Comparison of ENCODE assay signal across 20 cellular contexts in genomic region chr16:1443980-1444729, GRCh38. TPM values are rescaled to one million over a fixed set of nuclear protein-coding genes. Genes with fewer than 3 reads are reported as not detected.
A peak's percentile ranks its signal among the peaks of the same experiment; 100 is the strongest.
DNase-seq lines count a peak whose midpoint lies in the region; ATAC-seq, FAIRE-seq and TF ChIP-seq lines count a peak whose summit lies in the region.
"Had no signal": no experiment of that assay in that cellular context is flagged by ENCODE, and none has a peak within 500 bp of the region (broad histone marks: within the 10 kb centered on the region; RNA-seq: fewer than 3 reads in every experiment).

Gene CCDC154, minus strand, starts transcription at chr16:1444556. Its CDS starts 234 bp downstream, at chr16:1444322.

- ATAC-seq in GM23338 (peak; percentile 10), HepG2 (peak; percentile 6; the same call in 2 of the 3 replicates)

- H3K79me2 ChIP-seq in GM23338 (replicated peaks; ENCODE audit: insufficient read depth) (no peaks in the 10 kb centered on the region), HepG2 (ENCODE audit: insufficient read depth, low read length) (no peaks in the 10 kb centered on the region)

- DNase-seq in GM23338 (ENCODE audit: low spot score) (no peak), SK-MEL-5 (ENCODE audit: low read depth, low spot score) (peak; percentile 8), HepG2 (ENCODE audit: low spot score) (no peak), testis (no peak), NCI-H748 (lab: John Stamatoyannopoulos, UW; ENCODE audit: unreplicated experiment) (no peak), GM10248 (ENCODE audit: extremely low spot score) (no peak), MCF 10A (ENCODE audit: unreplicated experiment) (no peak)
- DNase-seq: ACHN; AML-193; Calu3; CD4-positive, alpha-beta T cell; KBM-7; NCI-H1436; NCI-H2029 treated with DMSO at 0.1 percent for 48 hours; NCI-H510A; NCI-H82; Right ventricle myocardium superior had no signal

- H3F3A ChIP-seq in GM23338 (replicated peaks; ENCODE audit: low read depth): no peaks in the 10 kb centered on the region

- no peak for TF ChIP-seq RAD21 in HepG2 (CRISPR knock-in tag; IDR thresholded peaks at IDR 0.05)

- H3K27ac ChIP-seq in GM23338 (ENCODE audit: low read depth): no peak within 1 kb of the TSS
- H3K27ac ChIP-seq in HepG2 (ENCODE audit: extremely low read length, insufficient read depth, low read length): no peak within 1 kb of the TSS
- no peak within 1 kb of the TSS for H3K27ac ChIP-seq in testis

- no peak within 1 kb of the TSS for H3K4me3 Mint-ChIP-seq in GM23338
- no peak within 1 kb of the TSS for H3K4me3 Mint-ChIP-seq in MCF 10A (ENCODE audit: unreplicated experiment)
- H3K4me3 Mint-ChIP-seq: CD4-positive, alpha-beta T cell had no signal

- POLR2A ChIA-PET in HepG2 (lab: Yijun Ruan, JAX): no interaction called here
- POLR2A ChIA-PET in GM10248 (lab: Yijun Ruan, JAX): no interaction called here
- POLR2A ChIA-PET in MCF 10A (lab: Yijun Ruan, JAX): no interaction called here

- in situ Hi-C loops in SK-MEL-5 (cut with HindIII; ENCODE audit: low pct_unique_long_range_greater_than_20kb, low sequenced_read_pairs): no loop called here
- in situ Hi-C loops in HepG2 (cut with HindIII; ENCODE audit: extremely low pct_ligation_motif_present, low pct_unique_long_range_greater_than_20kb): no loop called here

- no peak within 1 kb of the TSS for H3K4me2 ChIP-seq in GM23338
- H3K4me2 ChIP-seq in HepG2 (ENCODE audit: low read depth, low read length): no peak within 1 kb of the TSS

- H2AFZ ChIP-seq in GM23338: no peak within 1 kb of the TSS
- H2AFZ ChIP-seq in HepG2 (ENCODE audit: low read length): no peak within 1 kb of the TSS

- no peak within 1 kb of the TSS for H3K27ac Mint-ChIP-seq in GM23338
- no peak within 1 kb of the TSS for H3K27ac Mint-ChIP-seq in MCF 10A (ENCODE audit: low read depth, unreplicated experiment)
- H3K27ac Mint-ChIP-seq: CD4-positive, alpha-beta T cell had no signal

- no peaks in the 10 kb centered on the region for H3K4me1 ChIP-seq in GM23338 (ENCODE audit: insufficient read depth)
- H3K4me1 ChIP-seq in HepG2 (ENCODE audit: insufficient read depth, low read length): peaks cover 22% of the 10 kb centered on the region
- H3K4me1 ChIP-seq in testis: no peaks in the 10 kb centered on the region

- TF ChIP-seq CTCF in GM23338 (conservative IDR thresholded peaks at IDR 0.05; ENCODE audit: low read depth in 2 of 2): no peak
- TF ChIP-seq CTCF in HepG2 (CRISPR knock-in tag; IDR thresholded peaks at IDR 0.05): no peak
- TF ChIP-seq CTCF in testis (IDR thresholded peaks at IDR 0.05): no peak
- TF ChIP-seq CTCF in GM10248 (IDR thresholded peaks at IDR 0.05; ENCODE audit: control extremely low read depth, extremely low read depth, low read depth, missing control alignments): no peak
- TF ChIP-seq CTCF in MCF 10A (IDR thresholded peaks at IDR 0.05; ENCODE audit: unreplicated experiment): no peak

- TF ChIP-seq EP300 in HepG2 (IDR thresholded peaks at IDR 0.05; ENCODE audit: low read depth in 2 of 2, low read length in 2 of 2) (no peak), HepG2 (CRISPR knock-in tag; IDR thresholded peaks at IDR 0.05; ENCODE audit: borderline replicate concordance) (no peak)

- CTCF ChIA-PET in HepG2 (lab: Yijun Ruan, JAX; ENCODE audit: low intra/inter-chr PET ratio, low total read pairs): no interaction called here
- CTCF ChIA-PET in GM10248 (lab: Yijun Ruan, JAX): interaction anchor here (3.2 kb wide), 1 partner anchor 15 kb away, joined by 9 read pairs; no protein-coding TSS in a partner anchor
- CTCF ChIA-PET in MCF 10A (lab: Yijun Ruan, JAX): no interaction called here

- FAIRE-seq in HepG2 (lab: Jason Lieb, UNC): no peak
- FAIRE-seq: GM18507 had no signal

- no peaks in the 10 kb centered on the region for H3K9me2 ChIP-seq in GM23338 (ENCODE audit: insufficient read depth)

- no peak for TF ChIP-seq POLR2A in HepG2 (IDR thresholded peaks at IDR 0.05; ENCODE audit: insufficient read depth in 1 of 2, low read depth in 2 of 2, low read length in 2 of 2)
- TF ChIP-seq POLR2A in testis (IDR thresholded peaks at IDR 0.05): no peak

- H3K36me3 ChIP-seq in GM23338 (ENCODE audit: insufficient read depth) (no peaks in the 10 kb centered on the region), HepG2 (replicated peaks in 1 of 2; ENCODE audit: control insufficient read depth in 1 of 2, insufficient read depth in 2 of 2, low read length in 2 of 2) (no peaks in the 10 kb centered on the region; a peak in 1 of 5 replicates), testis (ENCODE audit: low read depth, missing control alignments) (no peaks in the 10 kb centered on the region)

- H3K27me3 Mint-ChIP-seq in GM23338 (ENCODE audit: insufficient read depth, low read depth, poor library complexity): peaks cover 2% of the 10 kb centered on the region
- H3K27me3 Mint-ChIP-seq in MCF 10A (ENCODE audit: insufficient read depth, unreplicated experiment): no peaks in the 10 kb centered on the region
- H3K27me3 Mint-ChIP-seq: CD4-positive, alpha-beta T cell had no signal

- H3K27me3 ChIP-seq in GM23338 (ENCODE audit: insufficient read depth): no peaks in the 10 kb centered on the region
- H3K27me3 ChIP-seq in HepG2 (ENCODE audit: control insufficient read depth in 1 of 2, insufficient read depth in 2 of 2, low read length in 2 of 2): peaks cover 4 to 6% of the 10 kb centered on the region in 2 experiments; a peak in 3 of 5 replicates
- no peaks in the 10 kb centered on the region for H3K27me3 ChIP-seq in testis
- H3K27me3 ChIP-seq: Peyer's patch had no signal

- H3K9me3 Mint-ChIP-seq in GM23338 (no peaks in the 10 kb centered on the region), MCF 10A (ENCODE audit: unreplicated experiment) (no peaks in the 10 kb centered on the region)
- H3K9me3 Mint-ChIP-seq: CD4-positive, alpha-beta T cell had no signal

- WGBS in HepG2 (ENCODE audit: low lambda C conversion rate): 80% methylated on average over 5 of the region's 27 CpGs
- 79 to 84% methylated on average over 5 to 27 of the region's 27 CpGs for WGBS in testis, 2 donors

- BruUV-seq in HepG2 (replicated peaks; lab: Mats Ljungman, UMichigan): no TSS peak
- BruUV-seq in MCF 10A (replicated peaks; lab: Mats Ljungman, UMichigan): no TSS peak

- no peak within 1 kb of the TSS for H3K4me3 ChIP-seq in GM23338
- no peak within 1 kb of the TSS for H3K4me3 ChIP-seq in HepG2 (replicated peaks in 1 of 3; ENCODE audit: insufficient read depth in 1 of 3, low read depth in 2 of 3, low read length in 3 of 3)
- no peak within 1 kb of the TSS for H3K4me3 ChIP-seq in testis
- H3K4me3 ChIP-seq: Peyer's patch had no signal

- intact Hi-C loops in HepG2 (cut with micrococcal nuclease; ENCODE audit: unreplicated experiment): no loop called here
- intact Hi-C loops in testis (cut with DNase I; ENCODE audit: low total_unique reads): no loop called here
- intact Hi-C loops in MCF 10A (cut with micrococcal nuclease): no loop called here

- H3K36me3 Mint-ChIP-seq in GM23338 (ENCODE audit: low read depth) (no peaks in the 10 kb centered on the region), MCF 10A (ENCODE audit: insufficient read depth, unreplicated experiment) (no peaks in the 10 kb centered on the region)

- H3K9me3 ChIP-seq in HepG2 (ENCODE audit: low read length) (no peaks in the 10 kb centered on the region), testis (no peaks in the 10 kb centered on the region)
- H3K9me3 ChIP-seq: Peyer's patch had no signal

- H4K20me1 ChIP-seq in GM23338 (replicated peaks; ENCODE audit: insufficient read depth): no peaks in the 10 kb centered on the region
- H4K20me1 ChIP-seq in HepG2 (ENCODE audit: insufficient read depth, low read length): no peaks in the 10 kb centered on the region

- H3K4me1 Mint-ChIP-seq in GM23338 (no peaks in the 10 kb centered on the region), MCF 10A (ENCODE audit: insufficient read depth, unreplicated experiment) (no peaks in the 10 kb centered on the region)

- H3K9ac ChIP-seq in HepG2 (ENCODE audit: insufficient read depth, low read depth, low read length): 0 out of 2 replicates have a peak within 1 kb of the TSS, but pooled peaks have one; percentile 8

TF ChIP-seq in GM23338, 12 proteins besides CTCF, POLR2A, EP300 and RAD21 (continues in another document):
- TF ChIP-seq STAT1 (IDR thresholded peaks at IDR 0.05; ENCODE audit: unreplicated experiment): no peak

TF ChIP-seq in HepG2, 621 proteins besides CTCF, POLR2A, EP300 and RAD21 (continues in another document):
- peak; percentile 93 for TF ChIP-seq ZNF768 (CRISPR knock-in tag; IDR thresholded peaks at IDR 0.05)
- peak; percentile 67 for TF ChIP-seq AGO1 (IDR thresholded peaks at IDR 0.05; ENCODE audit: low read depth, low read length, poor library complexity, severe bottlenecking)

RNA-seq across cellular contexts. Expression of gene CCDC154, which starts in this region (rescaled TPM):
- total RNA-seq in GM23338 (2014; rRNA removed; shearing (Covaris generic)): not detected in 2 replicates
- polyA plus RNA-seq in GM23338 (2016; fragmentation: Nextera tagmentation; extraction: Ambion mirVana) (0.31 and 0.49 TPM in 2 replicates), HepG2 (2011; rRNA removed) (0.84 and 0.92 TPM in 2 replicates), testis (ENCODE audit: insufficient read depth, low read depth, low replicate concordance) (14.8 TPM)
- total RNA-seq in SK-MEL-5 (2014; rRNA removed; shearing (Covaris generic)): 0.40 and 1.0 TPM in 2 replicates
- polyA plus RNA-seq in SK-MEL-5 (2015; cell fraction: cytosol; rRNA removed): 0.18 TPM in 1 of 2 replicates, not detected in the other
- 9.5 and 26.8 TPM in 2 replicates for polyA plus RNA-seq in SK-MEL-5 (2015; cell fraction: nucleus; rRNA removed)
- total RNA-seq in HepG2 (2016; rRNA removed; fragmentation: Illumina TruSeq; extraction: Trizol) (1.5 and 1.8 TPM in 2 replicates), testis (10 to 100 TPM in 1 of 2 donors, 1 to 10 TPM in 1; 7.6 to 18.0 TPM), MCF 10A (2022) (0.28 and 1.2 TPM in 2 replicates)
- total RNA-seq in HepG2 (2016; cell fraction: cytosol; rRNA removed; fragmentation: Illumina TruSeq; extraction: Trizol; ENCODE audit: low read depth): 0.61 and 0.79 TPM in 2 replicates
- total RNA-seq in HepG2 (2016; cell fraction: insoluble cytoplasmic fraction; rRNA removed; fragmentation: Illumina TruSeq; extraction: Trizol): 1.4 and 1.7 TPM in 2 replicates
- 0.83 and 1.1 TPM in 2 replicates for total RNA-seq in HepG2 (2016; cell fraction: membrane; rRNA removed; fragmentation: Illumina TruSeq; extraction: Trizol)
- 0.31 TPM in 1 of 2 replicates, not detected in the other for total RNA-seq in HepG2 (2016; cell fraction: nucleus; rRNA removed; fragmentation: Illumina TruSeq; extraction: Trizol)
- 0.24 and 0.56 TPM in 2 replicates for polyA plus RNA-seq in HepG2 (2011; cell fraction: cytosol; rRNA removed)
- polyA plus RNA-seq in HepG2 (2011; cell fraction: nucleus; rRNA removed): 2.1 and 2.4 TPM in 2 replicates
- polyA plus RNA-seq in HepG2 (2012): 0.48 and 1.2 TPM in 2 replicates
- polyA plus RNA-seq in HepG2 (2016; cell fraction: cytosol; fragmentation: Illumina TruSeq; extraction: Trizol; ENCODE audit: low read depth): 0.92 and 1.0 TPM in 2 replicates
- polyA plus RNA-seq in HepG2 (2016; cell fraction: insoluble cytoplasmic fraction; fragmentation: Illumina TruSeq; extraction: Trizol; ENCODE audit: low read depth): 0.65 and 1.6 TPM in 2 replicates
- polyA plus RNA-seq in HepG2 (2016; cell fraction: membrane; fragmentation: Illumina TruSeq; extraction: Trizol; ENCODE audit: low read depth): 0.45 and 0.71 TPM in 2 replicates
- polyA plus RNA-seq in HepG2 (2016; cell fraction: nucleus; fragmentation: Illumina TruSeq; extraction: Trizol; ENCODE audit: insufficient read depth, low read depth): 2.3 and 3.5 TPM in 2 replicates
- not detected in 2 replicates for polyA minus RNA-seq in HepG2 (2011; rRNA and poly(A)+ RNA removed; ENCODE audit: low replicate concordance)
- not detected in 2 replicates for polyA minus RNA-seq in HepG2 (2011; cell fraction: cytosol; rRNA and poly(A)+ RNA removed)
- polyA minus RNA-seq in HepG2 (2011; cell fraction: nucleus; rRNA and poly(A)+ RNA removed): 0.12 and 0.26 TPM in 2 replicates
- total RNA-seq: H4 had no signal

Comparison
In these comparisons a context has a peak if more than half of its experiments do, and no peak if none do; other contexts are left out.
1. Peak in ATAC-seq in GM23338; RNA of the gene not detected or under 1 TPM.